In genomic region chr1:220734571-220735326, GRCh38 we compare ENCODE assay signal across 12 cellular contexts. TPM values are rescaled to one million over a fixed set of nuclear protein-coding genes. Genes with fewer than 3 reads are reported as not detected.
DNase-seq lines count a peak whose midpoint lies in the region; ATAC-seq and TF ChIP-seq lines count a peak whose summit lies in the region.
"Had no signal": no experiment of that assay in that cellular context is flagged by ENCODE, and none has a peak within 500 bp of the region (broad histone marks: within the 10 kb centered on the region; RNA-seq: fewer than 3 reads in every experiment).

No MANE protein-coding gene starts in this region.

- no peak overlapping the region for H3K4me3 ChIP-seq in BJ (ENCODE audit: low read depth, low read length)

- TF ChIP-seq CTCF in BJ (IDR thresholded peaks at IDR 0.05; ENCODE audit: insufficient read depth, low read depth, low read length): no peak

- H3K27me3 ChIP-seq in BJ (ENCODE audit: control insufficient read depth, insufficient read depth, low read length): no peaks in the 10 kb centered on the region; the same call in 1 of the 2 replicates

- POLR2A ChIA-PET in BJ (lab: Charles Lee): interaction anchor here (0.5 kb wide), 1 partner anchor 54 kb away, joined by 5 read pairs; no protein-coding TSS in a partner anchor

- no peak for ATAC-seq in HG03354 (IDR thresholded peaks at IDR 0.05; ENCODE audit: poor library complexity, severe bottlenecking, unreplicated experiment)

- CTCF ChIA-PET in BJ (lab: Yijun Ruan, JAX): interaction anchor here (1.1 to 3.5 kb wide), 7 partner anchors 8 to 454 kb away, joined by 4 to 23 read pairs (median 15); partner anchors contain the start of genes C1orf115 and MTARC2

- intact Hi-C loops in head of caudate nucleus (cut with DNase I): loop anchor here (10.0 kb wide), 1 partner anchor 50 kb away; no protein-coding TSS in a partner anchor

- H3K36me3 ChIP-seq in BJ (ENCODE audit: control insufficient read depth, insufficient read depth, low read length): no peaks in the 10 kb centered on the region

- DNase-seq in BJ (ENCODE audit: low read depth) (peak; percentile 44), LoVo (ENCODE audit: low spot score) (peak; percentile 77), dermis blood vessel endothelial cell (peak; percentile 75), mucosa of gallbladder (ENCODE audit: low spot score) (peak; percentile 59), head of caudate nucleus (no peak), NCI-H446 treated with DMSO at 0.1 percent for 48 hours (lab: John Stamatoyannopoulos, UW) (no peak)
- no peak for DNase-seq in activated CD4-positive, CD25-positive, alpha-beta regulatory T cell (lab: John Stamatoyannopoulos, UW)
- DNase-seq: activated effector memory CD4-positive, alpha-beta T cell treated with anti-CD3 and anti-CD28 coated beads, Interleukin-2, amount 50 U/mL, for 16 hours; naive B cell; NCI-H2029 treated with DMSO at 0.1 percent for 48 hours; T-helper 2 cell had no signal

RNA-seq across cellular contexts. Expression of gene MTARC2, which starts 13.4 kb away (rescaled TPM):
- 5.7 and 6.1 TPM in 2 replicates for polyA plus RNA-seq in BJ (2011; rRNA removed)
- polyA minus RNA-seq in BJ (2011; rRNA and poly(A)+ RNA removed): 3.3 and 3.8 TPM in 2 replicates
- total RNA-seq in dermis blood vessel endothelial cell (11.0 and 23.5 TPM in 2 replicates), mucosa of gallbladder (78.0 TPM)

RNA-seq across cellular contexts. Expression of gene C1orf115, which starts 44.6 kb away (rescaled TPM):
- 3.8 and 3.9 TPM in 2 replicates for polyA plus RNA-seq in BJ (2011; rRNA removed)
- 2.0 and 2.7 TPM in 2 replicates for polyA minus RNA-seq in BJ (2011; rRNA and poly(A)+ RNA removed)
- total RNA-seq in dermis blood vessel endothelial cell: 124 and 125 TPM in 2 replicates
- 28.3 TPM for total RNA-seq in mucosa of gallbladder

RNA-seq across cellular contexts. Expression of gene MTARC1, which starts 52.0 kb away (rescaled TPM):
- 0.72 and 1.0 TPM in 2 replicates for polyA plus RNA-seq in BJ (2011; rRNA removed)
- 0.36 and 0.47 TPM in 2 replicates for polyA minus RNA-seq in BJ (2011; rRNA and poly(A)+ RNA removed)
- total RNA-seq in dermis blood vessel endothelial cell (1.9 and 3.9 TPM in 2 replicates), mucosa of gallbladder (13.2 TPM)

Comparison
In these comparisons a context has a peak if more than half of its experiments do, and no peak if none do; other contexts are left out.
1. DNase-seq: peak in BJ (single experiment), LoVo (single experiment), dermis blood vessel endothelial cell (single experiment) and mucosa of gallbladder (single experiment); none in head of caudate nucleus (0 of 42), activated CD4-positive, CD25-positive, alpha-beta regulatory T cell (0 of 4) and NCI-H446 treated with DMSO at 0.1 percent for 48 hours (single experiment).